9 cellular contexts compared by ENCODE assay signal in genomic region chr21:42164064-42164789, GRCh38. TPM values are rescaled to one million over a fixed set of nuclear protein-coding genes. Genes with fewer than 3 reads are reported as not detected.
DNase-seq lines count a peak whose midpoint lies in the region; ATAC-seq and TF ChIP-seq lines count a peak whose summit lies in the region.
"Had no signal": no experiment of that assay in that cellular context is flagged by ENCODE, and none has a peak within 500 bp of the region (broad histone marks: within the 10 kb centered on the region; RNA-seq: fewer than 3 reads in every experiment).

No MANE protein-coding gene starts in this region.

- no peaks in the 10 kb centered on the region for H3K36me3 Mint-ChIP-seq in GM23338 (ENCODE audit: low read depth)

- H3K27me3 Mint-ChIP-seq in GM23338 (ENCODE audit: insufficient read depth, low read depth, poor library complexity) = peaks cover 13% of the 10 kb centered on the region

- no peaks in the 10 kb centered on the region for H3K9me3 Mint-ChIP-seq in GM23338

- H2AFZ ChIP-seq in GM23338 = no peak overlapping the region
- H2AFZ ChIP-seq in SU-DHL-6 (ENCODE audit: low read depth, low read length, severe bottlenecking) = no peak overlapping the region

- H3K27ac ChIP-seq in GM23338 (ENCODE audit: low read depth) (no peak overlapping the region), SU-DHL-6 (ENCODE audit: low read depth, low read length) (no peak overlapping the region)

- no peak overlapping the region for H3K4me3 ChIP-seq in BE2C (ENCODE audit: low read depth, low read length)
- no peak overlapping the region for H3K4me3 ChIP-seq in GM23338
- no peak overlapping the region for H3K4me3 ChIP-seq in SU-DHL-6 (ENCODE audit: insufficient read depth, low read length, poor library complexity, severe bottlenecking)
- H3K4me3 ChIP-seq: HAP-1 had no signal

- H4K20me1 ChIP-seq in GM23338 (replicated peaks; ENCODE audit: insufficient read depth) (no peaks in the 10 kb centered on the region), SU-DHL-6 (ENCODE audit: low read depth, low read length) (no peaks in the 10 kb centered on the region)

- H3K9me2 ChIP-seq in GM23338 (ENCODE audit: insufficient read depth) (no peaks in the 10 kb centered on the region), SU-DHL-6 (replicated peaks; ENCODE audit: insufficient read depth, low read length) (no peaks in the 10 kb centered on the region)

- TF ChIP-seq CTCF in BE2C (IDR thresholded peaks at IDR 0.05; ENCODE audit: low read depth, low read length) (peak; percentile 77), GM23338 (conservative IDR thresholded peaks at IDR 0.05; ENCODE audit: low read depth in 2 of 2) (peak; percentile 46 to 72), SU-DHL-6 (IDR thresholded peaks at IDR 0.05; ENCODE audit: insufficient read depth, low read length, poor library complexity, severe bottlenecking) (peak; percentile 80)

- DNase-seq in BE2C = peak; percentile 64
- peak; percentile 58 for DNase-seq in GM23338 (ENCODE audit: low spot score)
- DNase-seq in anterior cingulate cortex (lab: John Stamatoyannopoulos, UW) = peak in 35 of 58 donors; percentile 14 to 68 (median 40)
- DNase-seq in inferior parietal cortex (ENCODE audit: extremely low spot score) = peak; percentile 53
- peak; percentile 49 for DNase-seq in stimulated activated CD4-positive, alpha-beta T cell treated with anti-CD3 and anti-CD28 coated beads, Interleukin-1b, Interleukin-23, amount 100 ng/mL, for 48 hours

- H3K9me3 ChIP-seq in BE2C = no peaks in the 10 kb centered on the region
- H3K9me3 ChIP-seq in SU-DHL-6 (ENCODE audit: insufficient read depth, low read length) = no peaks in the 10 kb centered on the region
- H3K9me3 ChIP-seq: HAP-1 had no signal

- H3K9ac ChIP-seq in SU-DHL-6 (ENCODE audit: low read length) = no peak overlapping the region

- no peak overlapping the region for H3K4me3 Mint-ChIP-seq in GM23338

- peaks cover 8% of the 10 kb centered on the region for H3K4me1 Mint-ChIP-seq in GM23338

- no peak for TF ChIP-seq POLR2A in GM18505 (IDR thresholded peaks at IDR 0.05; ENCODE audit: borderline replicate concordance, extremely low read depth, insufficient read depth, insufficient read length)

- no peak overlapping the region for H3K27ac Mint-ChIP-seq in GM23338

- peak; percentile 96 for ATAC-seq in GM23338
- ATAC-seq in HG03520 (IDR thresholded peaks at IDR 0.05; ENCODE audit: unreplicated experiment) = no peak
- ATAC-seq in GM18505 (IDR thresholded peaks at IDR 0.05; ENCODE audit: unreplicated experiment) = no peak

- H3K4me2 ChIP-seq in GM23338 (no peak overlapping the region), SU-DHL-6 (ENCODE audit: low read depth, low read length, poor library complexity, severe bottlenecking) (no peak overlapping the region)

- H3K27me3 ChIP-seq in BE2C = no peaks in the 10 kb centered on the region
- no peaks in the 10 kb centered on the region for H3K27me3 ChIP-seq in GM23338 (ENCODE audit: insufficient read depth)
- H3K27me3 ChIP-seq in SU-DHL-6 (ENCODE audit: low read length) = no peaks in the 10 kb centered on the region

- H3F3A ChIP-seq in GM23338 (replicated peaks; ENCODE audit: low read depth) = no peaks in the 10 kb centered on the region
- H3F3A ChIP-seq in SU-DHL-6 (ENCODE audit: insufficient read depth) = no peaks in the 10 kb centered on the region

- H3K36me3 ChIP-seq in BE2C = no peaks in the 10 kb centered on the region
- no peaks in the 10 kb centered on the region for H3K36me3 ChIP-seq in GM23338 (ENCODE audit: insufficient read depth)
- no peaks in the 10 kb centered on the region for H3K36me3 ChIP-seq in SU-DHL-6 (ENCODE audit: low read length)
- H3K36me3 ChIP-seq: HAP-1 had no signal

- H3K4me1 ChIP-seq in BE2C (no peaks in the 10 kb centered on the region), GM23338 (ENCODE audit: insufficient read depth) (peaks cover 5% of the 10 kb centered on the region)
- H3K4me1 ChIP-seq: HAP-1 had no signal

- H3K79me2 ChIP-seq in GM23338 (replicated peaks; ENCODE audit: insufficient read depth) (no peaks in the 10 kb centered on the region), SU-DHL-6 (ENCODE audit: insufficient read depth, low read length) (no peaks in the 10 kb centered on the region)

TF ChIP-seq in GM23338, 12 proteins besides CTCF, POLR2A, EP300 and RAD21:
- no peak for TF ChIP-seq NANOG (IDR thresholded peaks at IDR 0.05; ENCODE audit: borderline replicate concordance)
- no peak for TF ChIP-seq EZH2 (IDR thresholded peaks at IDR 0.05; ENCODE audit: low read depth, unreplicated experiment)
TF ChIP-seq in GM23338: peak in this region for 0.

RNA-seq across cellular contexts. Expression of gene ABCG1, which starts 54.7 kb away (rescaled TPM):
- 9.5 TPM for polyA plus RNA-seq in BE2C (2012; ENCODE audit: insufficient read depth, insufficient read length, low read depth)
- 4.4 and 7.3 TPM in 2 replicates for total RNA-seq in GM23338 (2014; rRNA removed; shearing (Covaris generic))
- polyA plus RNA-seq in GM23338 (2016; fragmentation: Nextera tagmentation; extraction: Ambion mirVana) = 1.3 and 1.7 TPM in 2 replicates
